Comparison of ENCODE assay signal across 20 cellular contexts in genomic region chr2:5121677-5122076, GRCh38.
DNase-seq lines count a peak whose midpoint lies in the region; ATAC-seq and TF ChIP-seq lines count a peak whose summit lies in the region.
"Had no signal": no experiment of that assay in that cellular context is flagged by ENCODE, and none has a peak within 500 bp of the region (broad histone marks: within the 10 kb centered on the region; RNA-seq: fewer than 3 reads in every experiment).

No MANE protein-coding gene starts in this region.

- H3K27me3 Mint-ChIP-seq in neural crest cell (ENCODE audit: low read depth), result no peaks in the 10 kb centered on the region

- TF ChIP-seq CTCF in epithelial cell of proximal tubule (conservative IDR thresholded peaks at IDR 0.05; ENCODE audit: low read depth, low read length), result peak; percentile 15
- TF ChIP-seq CTCF in neural crest cell (conservative IDR thresholded peaks at IDR 0.05), result peak; percentile 52
- no peak for TF ChIP-seq CTCF in suprapubic skin (IDR thresholded peaks at IDR 0.05)

- H3K4me1 Mint-ChIP-seq in neural crest cell, result peaks cover 10% of the 10 kb centered on the region
- H3K4me1 Mint-ChIP-seq in stimulated activated effector memory CD8-positive, alpha-beta T cell treated with anti-CD3 and anti-CD28 coated beads, Interleukin-12 subunit alpha, Interleukin-12 subunit beta, amount 100 ng/mL, for 72 hours, result no peaks in the 10 kb centered on the region

- no peaks in the 10 kb centered on the region for H3K9me3 Mint-ChIP-seq in neural crest cell
- peaks cover 5% of the 10 kb centered on the region for H3K9me3 Mint-ChIP-seq in stimulated activated effector memory CD8-positive, alpha-beta T cell treated with anti-CD3 and anti-CD28 coated beads, Interleukin-12 subunit alpha, Interleukin-12 subunit beta, amount 100 ng/mL, for 72 hours

- H3K27ac ChIP-seq in suprapubic skin, result no peak overlapping the region
- H3K27ac ChIP-seq: SJCRH30 had no signal

- DNase-seq in ELF-1 (ENCODE audit: low read depth, low spot score) (peak; percentile 55), NCI-H460 (ENCODE audit: extremely low read depth, low read depth) (peak; percentile 17), epithelial cell of proximal tubule (ENCODE audit: low read depth) (no peak), neural crest cell (ENCODE audit: low read depth, low spot score) (peak; percentile 13), NCI-H1048 (lab: John Stamatoyannopoulos, UW) (no peak), NAMALWA (ENCODE audit: low spot score) (no peak), suprapubic skin (ENCODE audit: low spot score in 2 of 2) (no peak)
- no peak for DNase-seq in stimulated activated effector memory CD8-positive, alpha-beta T cell treated with anti-CD3 and anti-CD28 coated beads, Interleukin-12 subunit alpha, Interleukin-12 subunit beta, amount 100 ng/mL, for 72 hours (ENCODE audit: low spot score in 2 of 2)
- DNase-seq: activated CD4-positive, alpha-beta T cell treated with anti-CD3 and anti-CD28 coated beads, Interleukin-2, amount 50 U/mL, for 1 hour; activated naive CD4-positive, alpha-beta T cell treated with anti-CD3 and anti-CD28 coated beads, Interleukin-2, amount 50 U/mL, for 16 hours; activated T-cell treated with anti-CD3 and anti-CD28 coated beads for 4 hours; AML-193; DMS 273 treated with DMSO at 0.1 percent for 48 hours; head of caudate nucleus; left cardiac atrium; mucosa of descending colon; NCI-H2107; stimulated activated CD4-positive, alpha-beta T cell treated with anti-CD3 and anti-CD28 coated beads, Interleukin-4, amount 100 ng/mL, for 24 hours; T1000 had no signal

- no peaks in the 10 kb centered on the region for H3K4me1 ChIP-seq in suprapubic skin
- H3K4me1 ChIP-seq: SJCRH30 had no signal

- H3K36me3 ChIP-seq in suprapubic skin, result no peaks in the 10 kb centered on the region
- H3K36me3 ChIP-seq: SJCRH30 had no signal

- H3K4me3 Mint-ChIP-seq in neural crest cell, result no peak overlapping the region
- H3K4me3 Mint-ChIP-seq in stimulated activated effector memory CD8-positive, alpha-beta T cell treated with anti-CD3 and anti-CD28 coated beads, Interleukin-12 subunit alpha, Interleukin-12 subunit beta, amount 100 ng/mL, for 72 hours, result no peak overlapping the region

- no peak for ATAC-seq in stimulated activated effector memory CD8-positive, alpha-beta T cell treated with anti-CD3 and anti-CD28 coated beads, Interleukin-12 subunit alpha, Interleukin-12 subunit beta, amount 100 ng/mL, for 72 hours
- ATAC-seq: left cardiac atrium, mucosa of descending colon had no signal

- H3K27me3 ChIP-seq in suprapubic skin, result no peaks in the 10 kb centered on the region
- H3K27me3 ChIP-seq: SJCRH30 had no signal

- peaks cover 2% of the 10 kb centered on the region for H3K9me3 ChIP-seq in suprapubic skin
- H3K9me3 ChIP-seq: SJCRH30 had no signal

- no peak overlapping the region for H3K27ac Mint-ChIP-seq in neural crest cell (ENCODE audit: unreplicated experiment)
- H3K27ac Mint-ChIP-seq in stimulated activated effector memory CD8-positive, alpha-beta T cell treated with anti-CD3 and anti-CD28 coated beads, Interleukin-12 subunit alpha, Interleukin-12 subunit beta, amount 100 ng/mL, for 72 hours, result no peak overlapping the region

- TF ChIP-seq EP300 in suprapubic skin (IDR thresholded peaks at IDR 0.05), result no peak

- no peaks in the 10 kb centered on the region for H3K36me3 Mint-ChIP-seq in neural crest cell (ENCODE audit: low read depth)
- H3K36me3 Mint-ChIP-seq in stimulated activated effector memory CD8-positive, alpha-beta T cell treated with anti-CD3 and anti-CD28 coated beads, Interleukin-12 subunit alpha, Interleukin-12 subunit beta, amount 100 ng/mL, for 72 hours, result no peaks in the 10 kb centered on the region

- no peak for TF ChIP-seq POLR2A in suprapubic skin (IDR thresholded peaks at IDR 0.05)

- 23% methylated on average over 3 of the region's 3 CpGs for WGBS in suprapubic skin

- no peak overlapping the region for H3K4me3 ChIP-seq in epithelial cell of proximal tubule (ENCODE audit: low read depth, low read length)
- H3K4me3 ChIP-seq in suprapubic skin, result no peak overlapping the region
- H3K4me3 ChIP-seq: mucosa of descending colon, SJCRH30 had no signal

Comparison
In these comparisons a context has a peak if more than half of its experiments do, and no peak if none do; other contexts are left out.
1. DNase-seq: peak in ELF-1 (single experiment), NCI-H460 (single experiment) and neural crest cell (single experiment); none in epithelial cell of proximal tubule (single experiment), NCI-H1048 (single experiment), NAMALWA (single experiment), suprapubic skin (0 of 2) and stimulated activated effector memory CD8-positive, alpha-beta T cell treated with anti-CD3 and anti-CD28 coated beads, Interleukin-12 subunit alpha, Interleukin-12 subunit beta, amount 100 ng/mL, for 72 hours (0 of 2).
2. CTCF ChIP-seq: peak in epithelial cell of proximal tubule (single experiment) and neural crest cell (single experiment); none in suprapubic skin (0 of 2).